9 cellular contexts compared by ENCODE assay signal in genomic region chr12:122964439-122965257, GRCh38. TPM values are rescaled to one million over a fixed set of nuclear protein-coding genes. Genes with fewer than 3 reads are reported as not detected.
A peak's percentile ranks its signal among the peaks of the same experiment; 100 is the strongest.
DNase-seq lines count a peak whose midpoint lies in the region; ATAC-seq and TF ChIP-seq lines count a peak whose summit lies in the region.
"Had no signal": no experiment of that assay in that cellular context is flagged by ENCODE, and none has a peak within 500 bp of the region (broad histone marks: within the 10 kb centered on the region; RNA-seq: fewer than 3 reads in every experiment).

No MANE protein-coding gene starts in this region.

- H3K9me3 Mint-ChIP-seq in activated CD8-positive, alpha-beta T cell treated with anti-CD3 and anti-CD28 coated beads for 36 hours = no peaks in the 10 kb centered on the region

- CTCF ChIA-PET in activated CD8-positive, alpha-beta T cell treated with anti-CD3 and anti-CD28 coated beads for 36 hours (lab: Charles Lee) = interaction anchor here (1.0 to 2.1 kb wide), 4 partner anchors 104 to 171 kb away, joined by 3 to 6 read pairs (median 4); no protein-coding TSS in a partner anchor

- intact Hi-C loops in left ventricle myocardium inferior (cut with micrococcal nuclease) (no loop called here), left ventricle myocardium superior (cut with micrococcal nuclease) (no loop called here), aorta (cut with DNase I) (no loop called here)
- intact Hi-C loops in activated CD8-positive, alpha-beta T cell treated with anti-CD3 and anti-CD28 coated beads for 36 hours (cut with micrococcal nuclease) = no loop called here

- peaks cover 51% of the 10 kb centered on the region for H3K4me1 ChIP-seq in left ventricle myocardium inferior
- H3K4me1 ChIP-seq in aorta (ENCODE audit: control insufficient read depth in 1 of 2, insufficient read depth in 2 of 2, low read length in 2 of 2) = no peaks in the 10 kb centered on the region

- H3K27ac ChIP-seq in left ventricle myocardium inferior (replicated peaks) (no peak overlapping the region), temporal lobe (ENCODE audit: low read depth, low read length) (peak overlapping the region; percentile 74), aorta (ENCODE audit: low read depth in 1 of 2, low read length in 2 of 2) (no peak overlapping the region)

- POLR2A ChIA-PET in activated CD8-positive, alpha-beta T cell treated with anti-CD3 and anti-CD28 coated beads for 36 hours (lab: Charles Lee) = interaction anchor here (0.9 to 1.8 kb wide), 4 partner anchors 10 to 93 kb away, joined by 3 to 6 read pairs (median 3); no protein-coding TSS in a partner anchor

- H3K9me3 ChIP-seq in left ventricle myocardium inferior (replicated peaks) (no peaks in the 10 kb centered on the region), aorta (ENCODE audit: control insufficient read depth, low read length) (no peaks in the 10 kb centered on the region)

- no peak overlapping the region for H3K27ac Mint-ChIP-seq in activated CD8-positive, alpha-beta T cell treated with anti-CD3 and anti-CD28 coated beads for 36 hours

- no peaks in the 10 kb centered on the region for H3K36me3 Mint-ChIP-seq in activated CD8-positive, alpha-beta T cell treated with anti-CD3 and anti-CD28 coated beads for 36 hours (ENCODE audit: low read depth)

- H3K4me1 Mint-ChIP-seq in activated CD8-positive, alpha-beta T cell treated with anti-CD3 and anti-CD28 coated beads for 36 hours (ENCODE audit: low read depth) = peaks cover 3% of the 10 kb centered on the region

- no peak for ATAC-seq in left ventricle myocardium superior
- ATAC-seq in activated CD8-positive, alpha-beta T cell treated with anti-CD3 and anti-CD28 coated beads for 36 hours = no peak
- no peak for ATAC-seq in aorta (ENCODE audit: low FRiP score)

- H3K4me3 Mint-ChIP-seq in activated CD8-positive, alpha-beta T cell treated with anti-CD3 and anti-CD28 coated beads for 36 hours = peak overlapping the region; percentile 35

- no peaks in the 10 kb centered on the region for H3K27me3 Mint-ChIP-seq in activated CD8-positive, alpha-beta T cell treated with anti-CD3 and anti-CD28 coated beads for 36 hours

- H3K27me3 ChIP-seq in left ventricle myocardium inferior (ENCODE audit: low read depth) = no peaks in the 10 kb centered on the region
- H3K27me3 ChIP-seq in aorta (ENCODE audit: control insufficient read depth in 1 of 2, insufficient read depth in 2 of 2, low read length in 1 of 2) = no peaks in the 10 kb centered on the region

- H3K4me3 ChIP-seq in left ventricle myocardium inferior (peak overlapping the region; percentile 76), aorta (ENCODE audit: low read length in 2 of 2) (no peak overlapping the region)

- peaks cover 5% of the 10 kb centered on the region for H3K36me3 ChIP-seq in left ventricle myocardium inferior
- H3K36me3 ChIP-seq in aorta (ENCODE audit: control insufficient read depth in 1 of 2, insufficient read depth in 2 of 2, low read length in 1 of 2) = peaks cover 0 to 2% of the 10 kb centered on the region in 2 donors

- DNase-seq in left ventricle myocardium inferior = no peak
- DNase-seq in left ventricle myocardium superior = no peak
- no peak for DNase-seq in activated CD8-positive, alpha-beta T cell treated with anti-CD3 and anti-CD28 coated beads for 36 hours
- DNase-seq in left kidney (ENCODE audit: low read depth, low spot score) = peak; percentile 61
- no peak for DNase-seq in iPS-NIHi7 (ENCODE audit: extremely low spot score)
- DNase-seq in amygdala (lab: John Stamatoyannopoulos, UW) = no peak
- no peak for DNase-seq in aorta
- DNase-seq: NCI-H510A had no signal

- TF ChIP-seq CTCF in left ventricle myocardium inferior (IDR thresholded peaks at IDR 0.05; ENCODE audit: borderline replicate concordance) = no peak
- no peak for TF ChIP-seq CTCF in activated CD8-positive, alpha-beta T cell treated with anti-CD3 and anti-CD28 coated beads for 36 hours (IDR thresholded peaks at IDR 0.05)

- WGBS in aorta, 2 donors = 85 to 88% methylated on average over 19 of the region's 19 CpGs

RNA-seq across cellular contexts. Expression of gene ABCB9, which starts 1.6 kb away (rescaled TPM):
- total RNA-seq in left ventricle myocardium inferior (1.6 TPM), left ventricle myocardium superior (4.6 TPM), temporal lobe (15.0 TPM), aorta (10 to 100 TPM in 1 of 2 donors, 1 to 10 TPM in 1; 5.9 to 13.0 TPM)
- 1 to 10 TPM; 4.3 to 4.9 TPM for total RNA-seq in activated CD8-positive, alpha-beta T cell treated with anti-CD3 and anti-CD28 coated beads for 36 hours
- polyA plus RNA-seq in aorta = 1 to 10 TPM; 1.1 to 6.6 TPM

RNA-seq across cellular contexts. Expression of gene OGFOD2, which starts 10.4 kb away (rescaled TPM):
- total RNA-seq in left ventricle myocardium inferior (14.9 TPM), left ventricle myocardium superior (15.4 TPM), temporal lobe (4.9 TPM), aorta (10 to 100 TPM in 1 of 2 donors, 1 to 10 TPM in 1; 8.9 to 13.6 TPM)
- total RNA-seq in activated CD8-positive, alpha-beta T cell treated with anti-CD3 and anti-CD28 coated beads for 36 hours = 10 to 100 TPM; 27.1 to 31.5 TPM
- 10 to 100 TPM; 14.3 to 16.6 TPM for polyA plus RNA-seq in aorta

RNA-seq across cellular contexts. Expression of gene ARL6IP4, which starts 15.8 kb away (rescaled TPM):
- total RNA-seq in left ventricle myocardium inferior (156 TPM), left ventricle myocardium superior (181 TPM), temporal lobe (26.3 TPM), aorta (100 to 1,000 TPM; 128 to 156 TPM)
- 100 to 1,000 TPM; 174 to 180 TPM for total RNA-seq in activated CD8-positive, alpha-beta T cell treated with anti-CD3 and anti-CD28 coated beads for 36 hours
- polyA plus RNA-seq in aorta = 100 to 1,000 TPM; 430 to 511 TPM
